In genomic region chr4:147492761-147493160, GRCh38 we compare ENCODE assay signal across 14 cellular contexts. TPM values are rescaled to one million over a fixed set of nuclear protein-coding genes. Genes with fewer than 3 reads are reported as not detected.
DNase-seq lines count a peak whose midpoint lies in the region; ATAC-seq and TF ChIP-seq lines count a peak whose summit lies in the region.
"Had no signal": no experiment of that assay in that cellular context is flagged by ENCODE, and none has a peak within 500 bp of the region (broad histone marks: within the 10 kb centered on the region; RNA-seq: fewer than 3 reads in every experiment).

No MANE protein-coding gene starts in this region.

- no peak overlapping the region for H3K9ac ChIP-seq in SK-N-MC (ENCODE audit: insufficient read length)
- H3K9ac ChIP-seq: BLaER1 had no signal

- peaks cover 56% of the 10 kb centered on the region for H3K36me3 Mint-ChIP-seq in osteocyte (ENCODE audit: unreplicated experiment)
- H3K36me3 Mint-ChIP-seq: natural killer cell had no signal

- peak overlapping the region; percentile 88 for H3K27ac Mint-ChIP-seq in osteocyte (ENCODE audit: unreplicated experiment)
- H3K27ac Mint-ChIP-seq: natural killer cell had no signal

- H3K4me3 Mint-ChIP-seq in osteocyte (ENCODE audit: unreplicated experiment) = peak overlapping the region; percentile 33
- H3K4me3 Mint-ChIP-seq: natural killer cell had no signal

- TF ChIP-seq CTCF in AG09319 (IDR thresholded peaks at IDR 0.05; ENCODE audit: low read depth, low read length) = no peak
- TF ChIP-seq CTCF in foreskin fibroblast (IDR thresholded peaks at IDR 0.05; ENCODE audit: low read depth, low read length) = no peak
- no peak for TF ChIP-seq CTCF in osteocyte (IDR thresholded peaks at IDR 0.05)

- 0 out of 2 replicates have a peak overlapping the region, but pooled peaks have one; percentile 15 for H3K4me3 ChIP-seq in SK-N-MC
- no peak overlapping the region for H3K4me3 ChIP-seq in foreskin fibroblast (ENCODE audit: low read depth in 1 of 2, low read length in 2 of 2)
- H3K4me3 ChIP-seq: BLaER1 had no signal

- no peak overlapping the region; the same call in 1 of the 2 replicates for H3K27ac ChIP-seq in SK-N-MC
- H3K27ac ChIP-seq: BLaER1 had no signal

- no peaks in the 10 kb centered on the region for H3K27me3 Mint-ChIP-seq in osteocyte (ENCODE audit: unreplicated experiment)

- ATAC-seq in GM18909 (IDR thresholded peaks at IDR 0.05; ENCODE audit: poor library complexity, unreplicated experiment) = no peak
- ATAC-seq: natural killer cell had no signal

- DNase-seq in AG09319 (ENCODE audit: extremely low read depth, low read depth) (peak; percentile 56), SK-N-MC (ENCODE audit: low read depth, low spot score) (no peak), foreskin fibroblast (peak; percentile 62 to 76), osteocyte (ENCODE audit: extremely low spot score, unreplicated experiment) (no peak), amniotic stem cell (lab: John Stamatoyannopoulos, UW) (no peak), DMS79 treated with DMSO at 0.1 percent for 48 hours (lab: John Stamatoyannopoulos, UW) (no peak), germinal center (ENCODE audit: low spot score) (no peak)
- DNase-seq: amygdala; natural killer cell; NCI-H510A treated with DMSO at 0.1 percent for 48 hours; stimulated activated CD8-positive, alpha-beta memory T cell treated with anti-CD3 and anti-CD28 coated beads, Interleukin-4, amount 100 ng/mL, for 48 hours had no signal

- no peaks in the 10 kb centered on the region for H3K36me3 ChIP-seq in SK-N-MC (ENCODE audit: insufficient read depth, low read length)
- H3K36me3 ChIP-seq: BLaER1 had no signal

- H3K4me1 Mint-ChIP-seq in osteocyte (ENCODE audit: unreplicated experiment) = peaks cover 76% of the 10 kb centered on the region
- H3K4me1 Mint-ChIP-seq: natural killer cell had no signal

- peaks cover 5% of the 10 kb centered on the region for H3K9me3 Mint-ChIP-seq in osteocyte (ENCODE audit: unreplicated experiment)

- H3K9me3 ChIP-seq in SK-N-MC (ENCODE audit: low read depth, low read length) = no peaks in the 10 kb centered on the region
- H3K9me3 ChIP-seq: BLaER1 had no signal

RNA-seq across cellular contexts. Expression of gene EDNRA, which starts 11.9 kb away (rescaled TPM):
- 181 and 195 TPM in 2 replicates for total RNA-seq in osteocyte
- total RNA-seq: G401, natural killer cell had no signal

Comparison
In these comparisons a context has a peak if more than half of its experiments do, and no peak if none do; other contexts are left out.
1. DNase-seq: peak in AG09319 (single experiment) and foreskin fibroblast (2 of 2); none in SK-N-MC (single experiment), osteocyte (single experiment), amniotic stem cell (single experiment), DMS79 treated with DMSO at 0.1 percent for 48 hours (single experiment) and germinal center (single experiment).